ENCODE assay signal across 8 cellular contexts in the genomic region with DNA sequence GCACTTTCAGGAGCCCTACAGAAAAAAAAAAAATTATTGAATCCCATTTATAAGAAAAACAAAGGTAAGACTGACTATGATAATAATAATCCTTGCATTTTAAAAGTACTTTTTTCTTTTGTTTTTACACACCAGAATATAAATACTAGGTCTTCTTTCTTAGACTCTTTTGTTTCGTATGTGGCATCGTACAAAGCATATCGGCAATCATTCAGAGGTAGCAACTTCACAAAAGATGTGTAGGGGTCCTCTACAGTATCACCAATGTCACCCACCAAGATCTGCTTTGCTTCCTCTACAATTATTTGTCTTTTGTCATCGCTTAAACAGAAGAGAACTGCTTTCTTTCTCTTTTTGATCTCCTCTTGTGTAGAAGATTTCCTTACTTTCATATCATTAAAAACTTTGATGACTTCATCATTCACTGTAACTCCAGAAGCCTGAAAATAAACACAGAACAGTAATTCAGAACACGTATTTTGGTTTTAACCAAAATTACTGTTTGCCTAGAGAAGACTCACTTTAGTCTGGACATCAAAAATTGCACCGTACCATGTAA. TPM values are rescaled to one million over a fixed set of nuclear protein-coding genes. Genes with fewer than 3 reads are reported as not detected.
DNase-seq lines count a peak whose midpoint lies in the region; ATAC-seq and TF ChIP-seq lines count a peak whose summit lies in the region.

No MANE protein-coding gene starts in this region.

- H3K27me3 ChIP-seq in left ventricle myocardium inferior (ENCODE audit: low read depth) (no peaks in the 10 kb centered on the region), mammary epithelial cell (ENCODE audit: insufficient read depth, low read length) (no peaks in the 10 kb centered on the region), aorta (ENCODE audit: control insufficient read depth in 1 of 2, insufficient read depth in 2 of 2, low read length in 1 of 2) (no peaks in the 10 kb centered on the region)

- H3K27ac ChIP-seq in left ventricle myocardium inferior (replicated peaks) (peak overlapping the region; percentile 99), mammary epithelial cell (ENCODE audit: insufficient read depth, low read depth, low read length) (peak overlapping the region; percentile 73), aorta (ENCODE audit: low read depth in 1 of 2, low read length in 2 of 2) (peak overlapping the region; percentile 74 to 99)

- dilution Hi-C loops in mammary epithelial cell (cut with HindIII; ENCODE audit: low sequenced_read_pairs): no loop called here

- peak overlapping the region; percentile 81 for H3K9ac ChIP-seq in mammary epithelial cell (ENCODE audit: insufficient read depth, low read length)

- H3K4me1 ChIP-seq in left ventricle myocardium inferior (peaks cover 75% of the 10 kb centered on the region), mammary epithelial cell (ENCODE audit: insufficient read depth, low read length) (peaks cover 23% of the 10 kb centered on the region), aorta (ENCODE audit: control insufficient read depth in 1 of 2, insufficient read depth in 2 of 2, low read length in 2 of 2) (peaks cover 0 to 4% of the 10 kb centered on the region in 2 donors)

- peak overlapping the region; percentile 97 for H2AFZ ChIP-seq in mammary epithelial cell (ENCODE audit: low read depth, low read length)

- TSS peak; percentile 52 for BruUV-seq in mammary epithelial cell (replicated peaks; lab: Mats Ljungman, UMichigan)

- H3K27ac Mint-ChIP-seq in mesothelial cell of epicardium: peak overlapping the region; percentile 86

- intact Hi-C loops in left ventricle myocardium inferior (cut with micrococcal nuclease): no loop called here
- intact Hi-C loops in cardiac septum (cut with DNase I): loop anchor here (10.0 kb wide), 1 partner anchor 692 kb away; a partner anchor contains a TSS
- intact Hi-C loops in mammary epithelial cell (cut with micrococcal nuclease): loop anchor here (5.0 kb wide), 1 partner anchor 269 kb away; a partner anchor contains a TSS
- intact Hi-C loops in aorta (cut with DNase I): no loop called here

- in situ Hi-C loops in mammary epithelial cell (cut with MboI; ENCODE audit: low sequenced_read_pairs in 2 of 2): no loop called here

- H3K9me3 ChIP-seq in left ventricle myocardium inferior (replicated peaks) (no peaks in the 10 kb centered on the region), mammary epithelial cell (replicated peaks; ENCODE audit: insufficient read depth, low read length) (no peaks in the 10 kb centered on the region), aorta (ENCODE audit: control insufficient read depth, low read length) (no peaks in the 10 kb centered on the region)

- no peak for DNase-seq in left ventricle myocardium inferior
- no peak for DNase-seq in cardiac septum (ENCODE audit: low spot score)
- DNase-seq in mammary epithelial cell: no peak
- DNase-seq in mesothelial cell of epicardium (ENCODE audit: low spot score in 2 of 2, unreplicated experiment in 2 of 2): no peak
- no peak for DNase-seq in aorta
- DNase-seq in NCI-H748 treated with DMSO at 0.1 percent for 48 hours (lab: John Stamatoyannopoulos, UW): no peak
- DNase-seq in dermis blood vessel endothelial cell: no peak
- DNase-seq in 8988T: no peak

- H3K4me1 Mint-ChIP-seq in mesothelial cell of epicardium: peaks cover 42% of the 10 kb centered on the region

- no peaks in the 10 kb centered on the region for H4K20me1 ChIP-seq in mammary epithelial cell (ENCODE audit: insufficient read depth, low read length)

- ATAC-seq in aorta (ENCODE audit: low FRiP score): no peak

- no peaks in the 10 kb centered on the region for H3K27me3 Mint-ChIP-seq in mesothelial cell of epicardium (ENCODE audit: low read depth)

- TF ChIP-seq CTCF in left ventricle myocardium inferior (IDR thresholded peaks at IDR 0.05; ENCODE audit: borderline replicate concordance) (no peak), mammary epithelial cell (conservative IDR thresholded peaks at IDR 0.05 in 1 of 2, IDR thresholded peaks at IDR 0.05 in 1 of 2; ENCODE audit: extremely low read depth in 1 of 2, insufficient read depth in 1 of 2, low read depth in 1 of 2, low read length in 2 of 2) (no peak), mesothelial cell of epicardium (IDR thresholded peaks at IDR 0.05; ENCODE audit: unreplicated experiment) (no peak)

- H3K4me3 ChIP-seq in left ventricle myocardium inferior (peak overlapping the region; percentile 92), mammary epithelial cell (replicated peaks in 1 of 3; ENCODE audit: insufficient read depth in 1 of 3, low read depth in 2 of 3, low read length in 3 of 3) (peak overlapping the region; percentile 68 to 87 (median 72)), aorta (ENCODE audit: low read length in 2 of 2) (peak overlapping the region; percentile 94 to 98)

- peak overlapping the region; percentile 88 for H3K4me3 Mint-ChIP-seq in mesothelial cell of epicardium

- H3K79me2 ChIP-seq in mammary epithelial cell (ENCODE audit: insufficient read depth, low read length): peaks cover 22% of the 10 kb centered on the region

- peak overlapping the region; percentile 87 for H3K4me2 ChIP-seq in mammary epithelial cell (ENCODE audit: insufficient read depth, low read depth, low read length)

- H3K36me3 Mint-ChIP-seq in mesothelial cell of epicardium: no peaks in the 10 kb centered on the region

- H3K9me3 Mint-ChIP-seq in mesothelial cell of epicardium: no peaks in the 10 kb centered on the region

- CTCF ChIA-PET in mammary epithelial cell (lab: Charles Lee; ENCODE audit: low non-redundant PET): interaction anchor here (1.4 kb wide), 1 partner anchor 10 kb away, joined by 5 read pairs; no protein-coding TSS in a partner anchor

- 62% methylated on average over 6 of the region's 6 CpGs for WGBS in mammary epithelial cell (ENCODE audit: low coverage, missing lambda C conversion rate)
- WGBS in aorta, 2 donors: 50 to 58% methylated on average over 6 of the region's 6 CpGs

- H3K36me3 ChIP-seq in left ventricle myocardium inferior (peaks cover 10% of the 10 kb centered on the region), mammary epithelial cell (ENCODE audit: insufficient read depth, low read length) (peaks cover 3% of the 10 kb centered on the region), aorta (ENCODE audit: control insufficient read depth in 1 of 2, insufficient read depth in 2 of 2, low read length in 1 of 2) (no peaks in the 10 kb centered on the region)

RNA-seq across cellular contexts. Expression of a gene that starts 1.2 kb away (rescaled TPM):
- total RNA-seq in left ventricle myocardium inferior (509 TPM), cardiac septum (673 TPM), mammary epithelial cell (10 to 100 TPM; 30.1 to 34.5 TPM), mesothelial cell of epicardium (52.4 to 57.8 TPM (median 54.0 TPM) in 3 replicates), aorta (100 to 1,000 TPM in 1 of 2 donors, 10 to 100 TPM in 1; 99.2 to 178 TPM), dermis blood vessel endothelial cell (44.9 and 135 TPM in 2 replicates)
- polyA plus RNA-seq in mammary epithelial cell (21.0 TPM), aorta (100 to 1,000 TPM in 1 of 2 donors, 10 to 100 TPM in 1; 87.9 to 165 TPM)
- polyA minus RNA-seq in mammary epithelial cell: 82.1 TPM

Comparison
In these comparisons a context has a peak if more than half of its experiments do, and no peak if none do; other contexts are left out.
1. intact Hi-C loops: an anchor here in cardiac septum (10.0 kb wide) and mammary epithelial cell (5.0 kb wide); none called in left ventricle myocardium inferior and aorta.